In genomic region chr2:51613-52012, GRCh38 we compare ENCODE assay signal across 27 cellular contexts. TPM values are rescaled to one million over a fixed set of nuclear protein-coding genes. Genes with fewer than 3 reads are reported as not detected.
"Had no signal": no experiment of that assay in that cellular context is flagged by ENCODE, and none has a peak within 500 bp of the region (broad histone marks: within the 10 kb centered on the region; RNA-seq: fewer than 3 reads in every experiment).

No MANE protein-coding gene starts in this region.

- H3K27me3 ChIP-seq: ovary, right atrium auricular region, tibial artery had no signal

- H3K36me3 ChIP-seq: left ventricle myocardium inferior, ovary, right atrium auricular region, stomach, suprapubic skin, thoracic aorta, tibial artery, upper lobe of right lung had no signal

- DNase-seq: islet precursor cell; left ventricle myocardium inferior; midbrain; mucosa of descending colon; naive thymus-derived CD4-positive, alpha-beta T cell; ovary; stimulated activated CD4-positive, alpha-beta T cell treated with anti-CD3 and anti-CD28 coated beads, Interleukin-12 subunit alpha, Interleukin-12 subunit beta, amount 100 ng/mL, for 4 hours; stimulated activated CD4-positive, alpha-beta T cell treated with anti-CD3 and anti-CD28 coated beads, Interleukin-15, amount 100 ng/mL, for 24 hours; stimulated activated CD4-positive, alpha-beta T cell treated with anti-CD3 and anti-CD28 coated beads, Interleukin-2, amount 100 ng/mL, for 24 hours; stimulated activated CD4-positive, alpha-beta T cell treated with anti-CD3 and anti-CD28 coated beads, Interleukin-4, amount 100 ng/mL, for 1 hour; stimulated activated naive B cell treated with anti-CD40 and anti-IgM and Interleukin-4, amounts not matched to agents 10 μg/mL and 1 μg/mL and 100 μg/mL, for 72 hours; stimulated activated naive CD8-positive, alpha-beta T cell treated with anti-CD3 and anti-CD28 coated beads, Interleukin-15, Interleukin-2, amounts not matched to agents 100 U/mL and 50 U/mL, for 24 hours; stomach; tibial artery; trophoblast cell; upper lobe of right lung had no signal

- H3K4me3 Mint-ChIP-seq: memory B cell; naive thymus-derived CD4-positive, alpha-beta T cell; natural killer cell treated with Interleukin-12 subunit alpha and Interleukin-12 subunit beta and Interleukin-15 and Interleukin-18, amount 100 ng/mL, for 72 hours; stimulated activated naive B cell treated with anti-CD40 and anti-IgM and Interleukin-4, amounts not matched to agents 10 μg/mL and 1 μg/mL and 100 μg/mL, for 72 hours had no signal

- H3K27ac ChIP-seq: left ventricle myocardium inferior, ovary, right atrium auricular region, skin epidermis, stomach, suprapubic skin, thoracic aorta, tibial artery, upper lobe of right lung had no signal

- H3K9me3 ChIP-seq: left ventricle myocardium inferior, mucosa of descending colon, ovary, right atrium auricular region, suprapubic skin, thoracic aorta, tibial artery, upper lobe of right lung had no signal

- H3K9me3 Mint-ChIP-seq: natural killer cell treated with Interleukin-12 subunit alpha and Interleukin-12 subunit beta and Interleukin-15 and Interleukin-18, amount 100 ng/mL, for 72 hours had no signal

- H3K27ac Mint-ChIP-seq: memory B cell; naive thymus-derived CD4-positive, alpha-beta T cell; natural killer cell treated with Interleukin-12 subunit alpha and Interleukin-12 subunit beta and Interleukin-15 and Interleukin-18, amount 100 ng/mL, for 72 hours; progenitor cell of endocrine pancreas; stimulated activated naive B cell treated with anti-CD40 and anti-IgM and Interleukin-4, amounts not matched to agents 10 μg/mL and 1 μg/mL and 100 μg/mL, for 72 hours had no signal

- H3K4me3 ChIP-seq: left ventricle myocardium inferior, lung, mucosa of descending colon, ovary, right atrium auricular region, skin epidermis, stomach, suprapubic skin, thoracic aorta, tibial artery, upper lobe of right lung had no signal

- FAIRE-seq: urothelium cell line had no signal

- H3K36me3 Mint-ChIP-seq: natural killer cell treated with Interleukin-12 subunit alpha and Interleukin-12 subunit beta and Interleukin-15 and Interleukin-18, amount 100 ng/mL, for 72 hours had no signal

- ATAC-seq: mucosa of descending colon; naive thymus-derived CD4-positive, alpha-beta T cell; natural killer cell treated with Interleukin-12 subunit alpha and Interleukin-12 subunit beta and Interleukin-15 and Interleukin-18, amount 100 ng/mL, for 72 hours; sciatic nerve; stimulated activated naive B cell treated with anti-CD40 and anti-IgM and Interleukin-4, amounts not matched to agents 10 μg/mL and 1 μg/mL and 100 μg/mL, for 72 hours; stimulated activated naive CD8-positive, alpha-beta T cell treated with anti-CD3 and anti-CD28 coated beads, Interleukin-15, Interleukin-2, amounts not matched to agents 100 U/mL and 50 U/mL, for 24 hours; upper lobe of right lung had no signal

RNA-seq across cellular contexts. Expression of gene FAM110C, which starts 5.3 kb away (rescaled TPM):
- total RNA-seq: myocyte had no signal
